In genomic region chr19:688214-688613, GRCh38 we compare ENCODE assay signal across 1 cellular context.
TF ChIP-seq lines count a peak whose summit lies in the region.

No MANE protein-coding gene starts in this region.

TF ChIP-seq in A549, 52 proteins besides CTCF, POLR2A, EP300 and RAD21 (continued from another document):
- 0 out of 2 replicates have a peak, but pooled peaks have one; percentile 19 for TF ChIP-seq MAX (IDR thresholded peaks at IDR 0.05)
